ENCODE assay signal across 20 cellular contexts in genomic region chr2:235073938-235074337, GRCh38.
A peak's percentile ranks its signal among the peaks of the same experiment; 100 is the strongest.
DNase-seq lines count a peak whose midpoint lies in the region; ATAC-seq, FAIRE-seq and TF ChIP-seq lines count a peak whose summit lies in the region.
"Had no signal": no experiment of that assay in that cellular context is flagged by ENCODE, and none has a peak within 500 bp of the region (broad histone marks: within the 10 kb centered on the region; RNA-seq: fewer than 3 reads in every experiment).

No MANE protein-coding gene starts in this region.

- H3K9me2 ChIP-seq in GM23338 (ENCODE audit: insufficient read depth): no peaks in the 10 kb centered on the region

- intact Hi-C loops in transverse colon (cut with DNase I; ENCODE audit: low total_unique reads): no loop called here

- no peaks in the 10 kb centered on the region for H4K20me1 ChIP-seq in GM23338 (replicated peaks; ENCODE audit: insufficient read depth)

- H3F3A ChIP-seq in GM23338 (replicated peaks; ENCODE audit: low read depth): no peaks in the 10 kb centered on the region

- H3K9me3 ChIP-seq in cardiac muscle cell (ENCODE audit: low read depth) (no peaks in the 10 kb centered on the region), transverse colon (no peaks in the 10 kb centered on the region)
- H3K9me3 ChIP-seq: SJSA1 had no signal

- H3K79me2 ChIP-seq in GM23338 (replicated peaks; ENCODE audit: insufficient read depth): no peaks in the 10 kb centered on the region

- peaks cover 4% of the 10 kb centered on the region for H3K27me3 Mint-ChIP-seq in GM23338 (ENCODE audit: insufficient read depth, low read depth, poor library complexity)
- H3K27me3 Mint-ChIP-seq in mesothelial cell of epicardium (ENCODE audit: low read depth): no peaks in the 10 kb centered on the region
- peaks cover 2 to 12% (median 9%) of the 10 kb centered on the region in 5 donors for H3K27me3 Mint-ChIP-seq in naive thymus-derived CD8-positive, alpha-beta T cell

- 0 out of 2 replicates have a peak overlapping the region, but pooled peaks have one; percentile 33 for H2AFZ ChIP-seq in GM23338

- H3K36me3 ChIP-seq in GM23338 (ENCODE audit: insufficient read depth) (no peaks in the 10 kb centered on the region), cardiac muscle cell (no peaks in the 10 kb centered on the region), transverse colon (no peaks in the 10 kb centered on the region)
- H3K36me3 ChIP-seq: SJSA1 had no signal

- TF ChIP-seq CTCF in GM23338 (conservative IDR thresholded peaks at IDR 0.05; ENCODE audit: low read depth in 2 of 2): no peak
- TF ChIP-seq CTCF in cardiac muscle cell (IDR thresholded peaks at IDR 0.05; ENCODE audit: low read depth, low read length): no peak
- no peak for TF ChIP-seq CTCF in mesothelial cell of epicardium (IDR thresholded peaks at IDR 0.05; ENCODE audit: unreplicated experiment)
- TF ChIP-seq CTCF in transverse colon (IDR thresholded peaks at IDR 0.05): no peak

- ATAC-seq in GM23338: no peak
- no peak for ATAC-seq in naive thymus-derived CD8-positive, alpha-beta T cell
- ATAC-seq: T-cell had no signal

- FAIRE-seq in GM12891 (lab: Jason Lieb, UNC): no peak

- POLR2A ChIA-PET in naive thymus-derived CD8-positive, alpha-beta T cell (lab: Charles Lee): interaction anchor here (0.7 kb wide), 1 partner anchor 1211 kb away, joined by 8 read pairs; no protein-coding TSS in a partner anchor

- no peak overlapping the region for H3K27ac Mint-ChIP-seq in GM23338
- H3K27ac Mint-ChIP-seq in mesothelial cell of epicardium: peak overlapping the region; percentile 23
- H3K27ac Mint-ChIP-seq in naive thymus-derived CD8-positive, alpha-beta T cell: no peak overlapping the region
- H3K27ac Mint-ChIP-seq: CD4-positive, CD25-positive, alpha-beta regulatory T cell; T-cell had no signal

- H3K4me1 Mint-ChIP-seq in GM23338: peaks cover 18% of the 10 kb centered on the region
- peaks cover 7% of the 10 kb centered on the region for H3K4me1 Mint-ChIP-seq in mesothelial cell of epicardium
- no peaks in the 10 kb centered on the region for H3K4me1 Mint-ChIP-seq in naive thymus-derived CD8-positive, alpha-beta T cell
- H3K4me1 Mint-ChIP-seq: CD4-positive, CD25-positive, alpha-beta regulatory T cell; T-cell had no signal

- TF ChIP-seq POLR2A in transverse colon (IDR thresholded peaks at IDR 0.05): no peak
- TF ChIP-seq POLR2A in GM12891 (IDR thresholded peaks at IDR 0.05; ENCODE audit: low read depth, low read length): no peak

- H3K27me3 ChIP-seq in GM23338 (ENCODE audit: insufficient read depth) (no peaks in the 10 kb centered on the region), cardiac muscle cell (no peaks in the 10 kb centered on the region), transverse colon (no peaks in the 10 kb centered on the region)
- H3K27me3 ChIP-seq: SJSA1 had no signal

- DNase-seq in GM23338 (ENCODE audit: low spot score): no peak
- DNase-seq in NCI-H2227 (lab: John Stamatoyannopoulos, UW; ENCODE audit: unreplicated experiment): peak; percentile 57
- DNase-seq in cardiac muscle cell (ENCODE audit: low read depth in 1 of 2, low spot score in 1 of 2): peak in 1 of 2 donors; percentile 50
- DNase-seq in mesothelial cell of epicardium (ENCODE audit: low spot score in 2 of 2, unreplicated experiment in 2 of 2): no peak
- no peak for DNase-seq in transverse colon
- DNase-seq in activated naive CD4-positive, alpha-beta T cell treated with anti-CD3 and anti-CD28 coated beads, Interleukin-2, amount 50 U/mL, for 16 hours: no peak
- no peak for DNase-seq in naive thymus-derived CD8-positive, alpha-beta T cell
- no peak for DNase-seq in GM12891 (ENCODE audit: insufficient read length, low spot score)
- DNase-seq: ACHN; AML-193; CD4-positive, CD25-positive, alpha-beta regulatory T cell; HCEC 1CT; KG1; NCI-H1048; NCI-H2081 treated with DMSO at 0.1 percent for 48 hours; NCI-H446; NK-92 treated with Interleukin-12 subunit alpha and Interleukin-12 subunit beta, amount 100 ng/mL, for 24 hours; OCI-M1; T-cell had no signal

- H3K9me3 Mint-ChIP-seq in GM23338: no peaks in the 10 kb centered on the region; the same call in 2 of the 3 replicates
- H3K9me3 Mint-ChIP-seq in mesothelial cell of epicardium: peaks cover 14% of the 10 kb centered on the region
- peaks cover 0 to 2% (median 0%) of the 10 kb centered on the region in 9 donors for H3K9me3 Mint-ChIP-seq in naive thymus-derived CD8-positive, alpha-beta T cell
- H3K9me3 Mint-ChIP-seq: CD4-positive, CD25-positive, alpha-beta regulatory T cell; T-cell had no signal

- in situ Hi-C loops in transverse colon (cut with MboI; ENCODE audit: low pct_ligation_motif_present in 1 of 4, low pct_unique_long_range_greater_than_20kb in 1 of 4, low sequenced_read_pairs in 3 of 4): no loop called here

- no peaks in the 10 kb centered on the region for H3K36me3 Mint-ChIP-seq in GM23338 (ENCODE audit: low read depth)
- peaks cover 2% of the 10 kb centered on the region for H3K36me3 Mint-ChIP-seq in mesothelial cell of epicardium
- H3K36me3 Mint-ChIP-seq in naive thymus-derived CD8-positive, alpha-beta T cell: no peaks in the 10 kb centered on the region
- H3K36me3 Mint-ChIP-seq: CD4-positive, CD25-positive, alpha-beta regulatory T cell; T-cell had no signal

- H3K4me2 ChIP-seq in GM23338: no peak overlapping the region

- no peak overlapping the region for H3K4me3 Mint-ChIP-seq in GM23338
- H3K4me3 Mint-ChIP-seq in mesothelial cell of epicardium: no peak overlapping the region
- H3K4me3 Mint-ChIP-seq in naive thymus-derived CD8-positive, alpha-beta T cell: no peak overlapping the region
- H3K4me3 Mint-ChIP-seq: CD4-positive, CD25-positive, alpha-beta regulatory T cell; T-cell had no signal

- WGBS in transverse colon (ENCODE audit: low coverage in 1 of 2), 2 donors: 70 to 80% methylated on average over 1 to 3 of the region's 3 CpGs

- H3K27ac ChIP-seq in GM23338 (ENCODE audit: low read depth): no peak overlapping the region
- peak overlapping the region; percentile 89 for H3K27ac ChIP-seq in cardiac muscle cell
- no peak overlapping the region for H3K27ac ChIP-seq in transverse colon
- H3K27ac ChIP-seq: SJSA1 had no signal

- no peak for TF ChIP-seq EP300 in transverse colon (IDR thresholded peaks at IDR 0.05; ENCODE audit: low read depth)

- H3K4me3 ChIP-seq in GM23338 (no peak overlapping the region), cardiac muscle cell (no peak overlapping the region), transverse colon (no peak overlapping the region)
- H3K4me3 ChIP-seq: SJSA1 had no signal

- peaks cover 19% of the 10 kb centered on the region for H3K4me1 ChIP-seq in GM23338 (ENCODE audit: insufficient read depth)
- peaks cover 33% of the 10 kb centered on the region for H3K4me1 ChIP-seq in cardiac muscle cell (ENCODE audit: low read depth)
- H3K4me1 ChIP-seq in transverse colon: no peaks in the 10 kb centered on the region

TF ChIP-seq in GM12891, 5 proteins besides CTCF, POLR2A, EP300 and RAD21:
- TF ChIP-seq PAX5 (IDR thresholded peaks at IDR 0.05; ENCODE audit: insufficient read depth, low read length, severe bottlenecking) (no peak), TAF1 (IDR thresholded peaks at IDR 0.05; ENCODE audit: low read depth, low read length) (no peak), SPI1 (IDR thresholded peaks at IDR 0.05; ENCODE audit: low read depth, low read length) (no peak), POLR2AphosphoS5 (IDR thresholded peaks at IDR 0.05; ENCODE audit: low read depth, low read length) (no peak), POU2F2 (IDR thresholded peaks at IDR 0.05; ENCODE audit: low read depth, low read length) (no peak)
TF ChIP-seq in GM12891: peak in this region for 0.
